ENCODE assay signal across 16 cellular contexts in genomic region chr6:71387179-71387578, GRCh38.
DNase-seq lines count a peak whose midpoint lies in the region; ATAC-seq and TF ChIP-seq lines count a peak whose summit lies in the region.
"Had no signal": no experiment of that assay in that cellular context is flagged by ENCODE, and none has a peak within 500 bp of the region (broad histone marks: within the 10 kb centered on the region; RNA-seq: fewer than 3 reads in every experiment).

No MANE protein-coding gene starts in this region.

- TF ChIP-seq CTCF in brain microvascular endothelial cell (IDR thresholded peaks at IDR 0.05; ENCODE audit: low read depth, low read length, missing control alignments) = no peak

- H3K27me3 ChIP-seq in brain microvascular endothelial cell (replicated peaks) = no peaks in the 10 kb centered on the region

- H3K27ac ChIP-seq in brain microvascular endothelial cell = peak overlapping the region; percentile 18

- peaks cover 4% of the 10 kb centered on the region for H3K36me3 ChIP-seq in brain microvascular endothelial cell (replicated peaks)

- in situ Hi-C loops in brain microvascular endothelial cell (cut with HindIII; ENCODE audit: low pct_ligation_motif_present, low sequenced_read_pairs) = loop anchor here (25.0 kb wide), 1 partner anchor 100 kb away; no protein-coding TSS in a partner anchor

- peak; percentile 15 for ATAC-seq in left ventricle myocardium superior
- no peak for ATAC-seq in Right ventricle myocardium superior (ENCODE audit: poor library complexity)
- ATAC-seq in left lobe of liver = peak; percentile 26
- ATAC-seq: HCT116; K562; naive thymus-derived CD8-positive, alpha-beta T cell had no signal

- DNase-seq in left ventricle myocardium superior (no peak), Right ventricle myocardium superior (no peak), brain microvascular endothelial cell (no peak), left lobe of liver (ENCODE audit: low spot score) (no peak), NCI-H2107 (lab: John Stamatoyannopoulos, UW) (no peak), DMS 273 treated with DMSO at 0.1 percent for 48 hours (lab: John Stamatoyannopoulos, UW) (no peak), NCI-H146 (lab: John Stamatoyannopoulos, UW) (no peak), SK-N-DZ (ENCODE audit: low spot score) (no peak)
- DNase-seq: activated B cell treated with CpG ODN at 0.5 μM for 24 hours; activated naive CD4-positive, alpha-beta T cell; naive thymus-derived CD8-positive, alpha-beta T cell; NCI-H1436; NCI-H446; stimulated activated CD4-positive, alpha-beta T cell treated with anti-CD3 and anti-CD28 coated beads, Interleukin-4, amount 100 ng/mL, for 4 hours had no signal

- no peak overlapping the region for H3K4me3 ChIP-seq in brain microvascular endothelial cell (ENCODE audit: low read depth, low read length)
- H3K4me3 ChIP-seq: K562 had no signal

- intact Hi-C loops in left ventricle myocardium superior (cut with micrococcal nuclease) = no loop called here
- intact Hi-C loops in Right ventricle myocardium superior (cut with DNase I) = loop anchor here (5.0 kb wide), 1 partner anchor 125 kb away; no protein-coding TSS in a partner anchor
